In the genomic region with DNA sequence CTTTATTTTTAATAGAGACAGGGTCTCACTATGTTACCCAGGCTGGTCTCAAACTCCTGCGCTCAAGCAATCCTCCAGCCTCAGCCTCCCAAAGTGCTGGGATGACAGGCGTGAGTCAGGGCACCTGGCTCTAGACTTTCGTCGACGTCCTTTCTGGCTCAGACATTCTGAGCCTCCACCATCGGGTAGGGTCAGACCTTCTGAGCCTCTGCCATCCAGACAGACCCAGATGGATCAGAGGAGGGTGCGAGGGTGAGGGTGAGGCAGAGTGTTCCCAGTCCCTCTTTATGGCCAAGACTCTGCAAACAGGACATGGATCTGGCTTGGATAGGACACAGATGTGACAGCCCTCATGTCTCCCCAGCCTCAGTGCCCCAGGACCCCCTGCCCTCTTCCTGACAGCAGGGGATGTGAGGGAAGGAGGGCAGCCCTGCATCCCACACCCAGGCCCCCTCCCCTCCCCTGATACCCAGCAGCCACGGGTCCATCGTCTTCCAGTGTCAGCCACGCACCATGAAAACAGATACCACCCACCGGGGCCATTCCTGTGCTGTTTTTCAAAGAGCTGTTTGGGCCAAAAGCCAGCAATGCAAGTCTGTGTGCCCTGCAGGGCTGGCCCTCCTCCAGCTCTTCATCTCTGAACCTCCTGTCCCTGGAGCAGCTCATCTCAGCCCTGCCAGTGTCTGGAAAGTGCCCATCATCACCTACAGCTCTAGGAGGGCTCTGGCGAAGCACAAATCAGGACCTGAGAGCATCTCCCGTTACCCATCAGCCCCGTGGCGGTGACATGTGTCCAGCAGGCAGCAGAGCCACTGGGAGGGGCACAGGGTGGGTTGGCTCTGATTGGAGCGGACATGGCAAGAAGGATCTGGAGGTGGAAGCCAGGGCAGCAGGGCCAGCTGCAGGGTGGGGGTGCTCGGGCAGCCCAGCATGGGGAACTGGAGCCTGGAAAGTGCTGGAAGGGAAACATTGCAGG, we compare ENCODE assay signal across 11 cellular contexts.
DNase-seq lines count a peak whose midpoint lies in the region; ATAC-seq, FAIRE-seq and TF ChIP-seq lines count a peak whose summit lies in the region.
"Had no signal": no experiment of that assay in that cellular context is flagged by ENCODE, and none has a peak within 500 bp of the region (broad histone marks: within the 10 kb centered on the region; RNA-seq: fewer than 3 reads in every experiment).

No MANE protein-coding gene starts in this region.

- no peak overlapping the region for H2BK20ac ChIP-seq in H1 (ENCODE audit: low read length)

- peaks cover 0 to 4% (median 2%) of the 10 kb centered on the region in 4 experiments; a peak in 3 of 7 replicates for H3K4me1 ChIP-seq in H1 (replicated peaks in 1 of 4; ENCODE audit: control insufficient read depth in 3 of 4, insufficient read depth in 4 of 4, low read length in 3 of 4)
- H3K4me1 ChIP-seq: neural progenitor cell had no signal

- H4K5ac ChIP-seq in H1 (ENCODE audit: insufficient read length, low read depth, low read length) = no peak overlapping the region

- H4K20me1 ChIP-seq in H1 (replicated peaks in 1 of 2; ENCODE audit: control insufficient read depth in 1 of 2, insufficient read depth in 2 of 2, low read length in 2 of 2) = no peaks in the 10 kb centered on the region

- no peaks in the 10 kb centered on the region for H3K36me3 ChIP-seq in H1 (ENCODE audit: control insufficient read depth in 2 of 4, insufficient read depth in 4 of 4, low read length in 3 of 4)
- H3K36me3 ChIP-seq: neural progenitor cell had no signal

- no peaks in the 10 kb centered on the region for H3K27me3 ChIP-seq in H1 (replicated peaks in 1 of 4; ENCODE audit: control insufficient read depth in 3 of 4, extremely low read depth in 1 of 4, insufficient read depth in 3 of 4, low read length in 3 of 4)
- H3K27me3 ChIP-seq: neural progenitor cell had no signal

- no peaks in the 10 kb centered on the region for H3K79me1 ChIP-seq in H1 (ENCODE audit: low read depth, low read length)

- DNase-seq in HTR-8/SVneo (ENCODE audit: insufficient read length, low spot score) (no peak), NCI-H446 (lab: John Stamatoyannopoulos, UW) (peak; percentile 96 to 97), H1 (ENCODE audit: low read depth in 1 of 2, low spot score in 2 of 2) (no peak), posterior vena cava (ENCODE audit: low spot score) (peak; percentile 78), NCI-H2081 treated with DMSO at 0.1 percent for 48 hours (lab: John Stamatoyannopoulos, UW) (no peak), T-helper 9 cell (no peak), GM13976 (ENCODE audit: low spot score) (no peak)

- H3K79me2 ChIP-seq in H1 (ENCODE audit: control insufficient read depth in 1 of 2, insufficient read depth in 2 of 2, low read length in 2 of 2) = no peaks in the 10 kb centered on the region

- H3K14ac ChIP-seq in H1 (ENCODE audit: insufficient read length) = no peak overlapping the region

- no peak overlapping the region; the same call in 1 of the 2 replicates for H4K8ac ChIP-seq in H1 (ENCODE audit: extremely low read depth, insufficient read depth, low read length)

- no peak overlapping the region for H3K56ac ChIP-seq in H1 (replicated peaks; ENCODE audit: insufficient read length, low read depth, low read length)

- TF ChIP-seq EP300 in H1 (IDR thresholded peaks at IDR 0.05; ENCODE audit: borderline replicate concordance in 1 of 2, low read depth in 2 of 2, low read length in 2 of 2) = no peak

- no peak for TF ChIP-seq POLR2A in H1 (IDR thresholded peaks at IDR 0.05; ENCODE audit: control extremely low read depth in 1 of 2, low read depth in 2 of 2, low read length in 2 of 2)

- FAIRE-seq in HTR-8/SVneo (lab: Jason Lieb, UNC) (peak; percentile 52), H1 (lab: Jason Lieb, UNC) (no peak)
- FAIRE-seq: endometrium, small intestine had no signal

- no peak overlapping the region for H2AK5ac ChIP-seq in H1 (ENCODE audit: low read depth, low read length)

- H2BK5ac ChIP-seq in H1 (ENCODE audit: low read depth, low read length) = no peak overlapping the region

- no peak overlapping the region for H3K18ac ChIP-seq in H1 (ENCODE audit: extremely low read depth, low read length)

- H2BK120ac ChIP-seq in H1 (replicated peaks; ENCODE audit: low read depth, low read length) = no peak overlapping the region

- no peaks in the 10 kb centered on the region for H3K9me3 ChIP-seq in H1 (ENCODE audit: insufficient read depth in 2 of 2, low read depth in 1 of 2, low read length in 1 of 2)

- no peak for TF ChIP-seq CTCF in H1 (IDR thresholded peaks at IDR 0.05; ENCODE audit: control extremely low read depth in 1 of 3, insufficient read depth in 1 of 3, low read depth in 1 of 3, low read length in 3 of 3)
- TF ChIP-seq CTCF in GM13976 (IDR thresholded peaks at IDR 0.05; ENCODE audit: borderline replicate concordance, control extremely low read depth, extremely low read depth, insufficient read depth, missing control alignments) = no peak

- H2AFZ ChIP-seq in H1 (ENCODE audit: low read length) = no peak overlapping the region
- H2AFZ ChIP-seq: neural progenitor cell had no signal

- H3K27ac ChIP-seq in H1 (ENCODE audit: low read depth, low read length) = no peak overlapping the region
- H3K27ac ChIP-seq: neural progenitor cell had no signal

- intact Hi-C loops in posterior vena cava (cut with DNase I) = loop anchor here (2.0 to 5.0 kb wide), 4 partner anchors 832 to 957 kb away; partner anchors contain the start of gene SULF2 (in 1 of the 2)

- POLR2A ChIA-PET in H1 (lab: Charles Lee; ENCODE audit: partially characterized antibody) = interaction anchor here (1.5 kb wide), 1 partner anchor 955 kb away, joined by 4 read pairs; no protein-coding TSS in a partner anchor

- H3K4me3 ChIP-seq in H1 (ENCODE audit: extremely low read depth in 1 of 4, insufficient read depth in 2 of 4, low read depth in 3 of 4, low read length in 4 of 4) = no peak overlapping the region
- H3K4me3 ChIP-seq: neural progenitor cell had no signal

- in situ Hi-C loops in GM13976 (cut with MboI; ENCODE audit: low sequenced_read_pairs, unreplicated experiment) = loop anchor here (10.0 to 25.0 kb wide), 2 partner anchors 835 to 932 kb away; partner anchors contain the start of gene SULF2

- no peak overlapping the region for H4K91ac ChIP-seq in H1 (replicated peaks; ENCODE audit: insufficient read length, low read length)

- no peak overlapping the region for H3K4ac ChIP-seq in H1 (replicated peaks; ENCODE audit: insufficient read length, low read depth, low read length)

- 87% methylated on average over 16 of the region's 17 CpGs; no CpG with 5 or more reads in 1 of the 2 experiments for WGBS in H1 (ENCODE audit: extremely low coverage in 1 of 2, insufficient coverage in 1 of 2, insufficient read length in 1 of 2, insufficient replicate concordance in 2 of 2, low coverage in 1 of 2, low lambda C conversion rate in 2 of 2, missing lambda C conversion rate in 1 of 2), 2 experiments

- TF ChIP-seq RAD21 in H1 (IDR thresholded peaks at IDR 0.05 in 1 of 2, conservative IDR thresholded peaks at IDR 0.05 in 1 of 2; ENCODE audit: low read depth in 2 of 2, low read length in 2 of 2) = no peak

- no peaks in the 10 kb centered on the region for H3K23me2 ChIP-seq in H1 (ENCODE audit: low read depth, low read length)

- H2BK15ac ChIP-seq in H1 (ENCODE audit: low read length) = 0 out of 2 replicates have a peak overlapping the region, but pooled peaks have one; percentile 72

- no peak overlapping the region for H3K4me2 ChIP-seq in H1 (ENCODE audit: insufficient read depth in 1 of 2, low read depth in 2 of 2, low read length in 2 of 2)
- H3K4me2 ChIP-seq: neural progenitor cell had no signal

- CTCF ChIA-PET in H1 (lab: Charles Lee; ENCODE audit: partially characterized antibody) = interaction anchor here (0.7 to 4.6 kb wide), 43 partner anchors 12 to 945 kb away, joined by 3 to 27 read pairs (median 6); no protein-coding TSS in a partner anchor

- no peak overlapping the region for H3K9ac ChIP-seq in H1 (replicated peaks in 1 of 4; ENCODE audit: extremely low read depth in 1 of 4, low read depth in 3 of 4, low read length in 3 of 4)
- H3K9ac ChIP-seq: neural progenitor cell had no signal

- peak overlapping the region; percentile 33; the same call in 1 of the 2 replicates for H2BK12ac ChIP-seq in H1 (ENCODE audit: low read depth, low read length)

- H3K23ac ChIP-seq in H1 (ENCODE audit: insufficient read length) = no peak overlapping the region

- ATAC-seq in GM19035 (IDR thresholded peaks at IDR 0.05; ENCODE audit: unreplicated experiment) = no peak

TF ChIP-seq in H1, 55 proteins besides CTCF, POLR2A, EP300 and RAD21:
- TF ChIP-seq CBX8 (IDR thresholded peaks at IDR 0.05; ENCODE audit: borderline replicate concordance, low read depth, low read length) (no peak), HDAC2 (IDR thresholded peaks at IDR 0.05; ENCODE audit: borderline replicate concordance in 1 of 2, low read depth in 2 of 2, low read length in 2 of 2) (no peak), CBX5 (IDR thresholded peaks at IDR 0.05; ENCODE audit: low read depth, low read length) (no peak), CHD2 (IDR thresholded peaks at IDR 0.05; ENCODE audit: low read length) (no peak), SP2 (IDR thresholded peaks at IDR 0.05; ENCODE audit: low read length) (no peak), SP1 (IDR thresholded peaks at IDR 0.05; ENCODE audit: low read depth, low read length) (no peak), MAFK (IDR thresholded peaks at IDR 0.05; ENCODE audit: low read depth, low read length) (no peak), SIN3A (conservative IDR thresholded peaks at IDR 0.05 in 1 of 2, IDR thresholded peaks at IDR 0.05 in 1 of 2; ENCODE audit: low read depth in 1 of 2, low read length in 2 of 2) (no peak), KDM4A (IDR thresholded peaks at IDR 0.05; ENCODE audit: low read depth, low read length, severe bottlenecking) (no peak), BACH1 (IDR thresholded peaks at IDR 0.05; ENCODE audit: low read length) (no peak), CREB1 (IDR thresholded peaks at IDR 0.05) (no peak), RBBP5 (IDR thresholded peaks at IDR 0.05; ENCODE audit: borderline replicate concordance, low read depth, low read length) (no peak), SIX5 (IDR thresholded peaks at IDR 0.05; ENCODE audit: low read depth, low read length) (no peak)

Comparison
In these comparisons a context has a peak if more than half of its experiments do, and no peak if none do; other contexts are left out.
1. DNase-seq: peak in NCI-H446 (2 of 2) and posterior vena cava (single experiment); none in HTR-8/SVneo (single experiment), H1 (0 of 2), NCI-H2081 treated with DMSO at 0.1 percent for 48 hours (single experiment), T-helper 9 cell (single experiment) and GM13976 (single experiment).